22 cellular contexts compared by ENCODE assay signal in the genomic region with DNA sequence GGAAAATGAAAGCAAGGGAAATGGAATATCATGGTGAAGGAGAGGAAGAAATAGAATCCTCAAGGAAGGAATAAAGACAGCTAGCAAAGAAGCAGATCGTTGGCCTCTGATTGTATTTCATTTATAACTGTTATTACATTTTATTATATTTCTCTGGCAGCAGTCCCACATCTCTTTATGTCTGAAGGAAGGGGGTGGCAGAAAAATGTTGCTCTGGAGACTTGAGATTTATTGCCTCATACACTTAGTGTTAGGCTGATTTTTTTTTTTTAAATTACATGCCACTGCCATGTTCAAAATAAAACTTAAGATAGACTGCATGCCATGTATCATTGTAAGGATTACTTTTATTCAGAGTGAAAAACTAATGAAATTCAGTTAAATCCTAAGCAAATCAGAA.
"Had no signal": no experiment of that assay in that cellular context is flagged by ENCODE, and none has a peak within 500 bp of the region (broad histone marks: within the 10 kb centered on the region; RNA-seq: fewer than 3 reads in every experiment).

No MANE protein-coding gene starts in this region.

- H3K27ac Mint-ChIP-seq: naive thymus-derived CD4-positive, alpha-beta T cell; stimulated activated effector memory CD8-positive, alpha-beta T cell treated with anti-CD3 and anti-CD28 coated beads, Interleukin-12 subunit alpha, Interleukin-12 subunit beta, amount 100 ng/mL, for 72 hours had no signal

- ATAC-seq: left cardiac atrium; left ventricle myocardium superior; naive thymus-derived CD4-positive, alpha-beta T cell; psoas muscle; right lobe of liver; stimulated activated effector memory CD8-positive, alpha-beta T cell treated with anti-CD3 and anti-CD28 coated beads, Interleukin-12 subunit alpha, Interleukin-12 subunit beta, amount 100 ng/mL, for 72 hours; stimulated activated naive CD8-positive, alpha-beta T cell treated with anti-CD3 and anti-CD28 coated beads, Interleukin-15, Interleukin-2, amounts not matched to agents 100 U/mL and 50 U/mL, for 24 hours had no signal

- H3K9me3 ChIP-seq: colonic mucosa, neutrophil, psoas muscle, right lobe of liver, transverse colon had no signal

- H3K4me3 Mint-ChIP-seq: stimulated activated effector memory CD8-positive, alpha-beta T cell treated with anti-CD3 and anti-CD28 coated beads, Interleukin-12 subunit alpha, Interleukin-12 subunit beta, amount 100 ng/mL, for 72 hours had no signal

- H2AFZ ChIP-seq: hepatocyte had no signal

- H3K27me3 Mint-ChIP-seq: naive thymus-derived CD4-positive, alpha-beta T cell had no signal

- H3K79me2 ChIP-seq: hepatocyte had no signal

- H3K4me1 ChIP-seq: colonic mucosa, psoas muscle, right lobe of liver, transverse colon had no signal

- H3K36me3 Mint-ChIP-seq: naive thymus-derived CD4-positive, alpha-beta T cell; stimulated activated effector memory CD8-positive, alpha-beta T cell treated with anti-CD3 and anti-CD28 coated beads, Interleukin-12 subunit alpha, Interleukin-12 subunit beta, amount 100 ng/mL, for 72 hours had no signal

- H3K36me3 ChIP-seq: colonic mucosa, neutrophil, right lobe of liver, transverse colon had no signal

- H3K27me3 ChIP-seq: colonic mucosa, hepatocyte, neutrophil, right lobe of liver, transverse colon had no signal

- DNase-seq: cerebellar nuclear complex; colonic mucosa; dermis blood vessel endothelial cell; foreskin melanocyte; head of caudate nucleus; kidney; left cardiac atrium; left ventricle myocardium superior; mesenchymal stem cell; naive thymus-derived CD4-positive, alpha-beta T cell; psoas muscle; retina; right lobe of liver; stimulated activated CD4-positive, alpha-beta T cell treated with anti-CD3 and anti-CD28 coated beads, Interleukin-12 subunit alpha, Interleukin-12 subunit beta, amount 100 ng/mL, for 4 hours; stimulated activated CD4-positive, alpha-beta T cell treated with anti-CD3 and anti-CD28 coated beads, Interleukin-2, amount 100 ng/mL, for 48 hours; stimulated activated naive CD8-positive, alpha-beta T cell treated with anti-CD3 and anti-CD28 coated beads, Interleukin-15, Interleukin-2, amounts not matched to agents 100 U/mL and 50 U/mL, for 24 hours; transverse colon had no signal

- H3K4me2 ChIP-seq: hepatocyte had no signal

- H3K27ac ChIP-seq: colonic mucosa, hepatocyte, neutrophil, psoas muscle, right lobe of liver, skin epidermis, transverse colon had no signal

- H3K4me1 Mint-ChIP-seq: naive thymus-derived CD4-positive, alpha-beta T cell; stimulated activated effector memory CD8-positive, alpha-beta T cell treated with anti-CD3 and anti-CD28 coated beads, Interleukin-12 subunit alpha, Interleukin-12 subunit beta, amount 100 ng/mL, for 72 hours had no signal

- H3K4me3 ChIP-seq: colonic mucosa, hepatocyte, lung, psoas muscle, right lobe of liver, skin epidermis, transverse colon had no signal
